In genomic region chr11:102763440-102763839, GRCh38 we compare ENCODE assay signal across 21 cellular contexts. TPM values are rescaled to one million over a fixed set of nuclear protein-coding genes. Genes with fewer than 3 reads are reported as not detected.
DNase-seq lines count a peak whose midpoint lies in the region; ATAC-seq, FAIRE-seq and TF ChIP-seq lines count a peak whose summit lies in the region.
"Had no signal": no experiment of that assay in that cellular context is flagged by ENCODE, and none has a peak within 500 bp of the region (broad histone marks: within the 10 kb centered on the region; RNA-seq: fewer than 3 reads in every experiment).

No MANE protein-coding gene starts in this region.

- H3K9ac ChIP-seq in IMR-90 (ENCODE audit: low read depth, low read length) (no peak overlapping the region), mesenchymal stem cell (ENCODE audit: low read length) (no peak overlapping the region)

- no peak for FAIRE-seq in bronchial epithelial cell (lab: Jason Lieb, UNC)
- FAIRE-seq: small intestine had no signal

- H3K4ac ChIP-seq in IMR-90 (ENCODE audit: low read depth, low read length) (peak overlapping the region; percentile 37), mesenchymal stem cell (ENCODE audit: low read depth in 1 of 2, low read length in 2 of 2) (no peak overlapping the region)

- in situ Hi-C loops in IMR-90 (cut with MboI; ENCODE audit: low sequenced_read_pairs), result no loop called here

- H3K4me1 ChIP-seq in IMR-90 (ENCODE audit: control insufficient read depth, insufficient read depth, low read length) (0 out of 2 replicates have a peak, but pooled peaks cover 2% of the 10 kb centered on the region), mesenchymal stem cell (ENCODE audit: control insufficient read depth, insufficient read depth, low read depth, low read length) (peaks cover 5% of the 10 kb centered on the region)
- H3K4me1 ChIP-seq: testis had no signal

- no peaks in the 10 kb centered on the region for H4K20me1 ChIP-seq in IMR-90 (ENCODE audit: insufficient read depth, low read length)

- H2AK9ac ChIP-seq in IMR-90 (replicated peaks; ENCODE audit: low read depth, low read length, poor library complexity), result no peak overlapping the region

- H3K27ac ChIP-seq in IMR-90 (ENCODE audit: insufficient read depth, low read length) (no peak overlapping the region), mesenchymal stem cell (ENCODE audit: low read length, poor library complexity, severe bottlenecking) (no peak overlapping the region)
- H3K27ac ChIP-seq: hepatocyte, left ventricle myocardium inferior, testis had no signal

- no TSS peak for BruUV-seq in IMR-90 (replicated peaks; lab: Mats Ljungman, UMichigan)

- TF ChIP-seq POLR2A in IMR-90 (IDR thresholded peaks at IDR 0.05; ENCODE audit: low read depth, low read length), result no peak

- no peak overlapping the region for H4K91ac ChIP-seq in IMR-90 (ENCODE audit: insufficient read depth, low read depth, low read length)
- no peak overlapping the region for H4K91ac ChIP-seq in mesenchymal stem cell (ENCODE audit: low read length)

- no peaks in the 10 kb centered on the region; the same call in 1 of the 2 replicates for H3K27me3 ChIP-seq in IMR-90 (ENCODE audit: control insufficient read depth, insufficient read depth, low read length)
- H3K27me3 ChIP-seq in bronchial epithelial cell (ENCODE audit: control insufficient read depth, insufficient read depth, low read length), result no peaks in the 10 kb centered on the region
- H3K27me3 ChIP-seq in mesenchymal stem cell (ENCODE audit: control insufficient read depth in 1 of 2, insufficient read depth in 1 of 2, low read length in 2 of 2), result no peaks in the 10 kb centered on the region
- H3K27me3 ChIP-seq: hepatocyte, testis had no signal

- H3K56ac ChIP-seq in IMR-90 (ENCODE audit: extremely low read depth, insufficient read depth, low read length), result no peak overlapping the region

- peak overlapping the region in 1 of 2 experiments; percentile 34 for H2BK12ac ChIP-seq in mesenchymal stem cell (ENCODE audit: low read length in 2 of 2)

- H2BK15ac ChIP-seq in IMR-90 (ENCODE audit: low read depth, low read length), result 0 out of 3 replicates have a peak overlapping the region, but pooled peaks have one; percentile 15
- no peak overlapping the region for H2BK15ac ChIP-seq in mesenchymal stem cell (ENCODE audit: low read depth, poor library complexity, severe bottlenecking)

- H3K79me1 ChIP-seq in IMR-90 (ENCODE audit: low read depth in 1 of 2, low read length in 2 of 2), result no peaks in the 10 kb centered on the region
- no peaks in the 10 kb centered on the region for H3K79me1 ChIP-seq in mesenchymal stem cell (replicated peaks; ENCODE audit: low read length, poor library complexity, severe bottlenecking)

- ATAC-seq in IMR-90 (ENCODE audit: low read depth) (no peak), GM19035 (IDR thresholded peaks at IDR 0.05; ENCODE audit: unreplicated experiment) (no peak), GM19452 (IDR thresholded peaks at IDR 0.05; ENCODE audit: unreplicated experiment) (no peak)
- ATAC-seq: naive thymus-derived CD8-positive, alpha-beta T cell had no signal

- CTCF ChIA-PET in IMR-90 (lab: Yijun Ruan, JAX), result no interaction called here

- TF ChIP-seq CTCF in IMR-90 (conservative IDR thresholded peaks at IDR 0.05; ENCODE audit: low read depth, low read length), result no peak
- no peak for TF ChIP-seq CTCF in bronchial epithelial cell (IDR thresholded peaks at IDR 0.05; ENCODE audit: insufficient read depth, low read length, severe bottlenecking)

- H3K18ac ChIP-seq in IMR-90 (ENCODE audit: low read depth, low read length), result no peak overlapping the region
- peak overlapping the region in 1 of 2 experiments; percentile 28 for H3K18ac ChIP-seq in mesenchymal stem cell (ENCODE audit: low read depth in 1 of 2, low read length in 2 of 2)

- no peaks in the 10 kb centered on the region for H3K36me3 ChIP-seq in IMR-90 (ENCODE audit: control insufficient read depth, insufficient read depth, low read length)
- no peaks in the 10 kb centered on the region for H3K36me3 ChIP-seq in bronchial epithelial cell (ENCODE audit: control insufficient read depth, insufficient read depth, low read length)
- no peaks in the 10 kb centered on the region for H3K36me3 ChIP-seq in mesenchymal stem cell (ENCODE audit: control insufficient read depth in 1 of 2, insufficient read depth in 2 of 2, low read depth in 1 of 2, low read length in 2 of 2)
- H3K36me3 ChIP-seq: left ventricle myocardium inferior had no signal

- H3K23ac ChIP-seq in IMR-90 (ENCODE audit: low read depth, low read length) (no peak overlapping the region), mesenchymal stem cell (ENCODE audit: low read length in 2 of 2) (no peak overlapping the region)

- H3K9me3 ChIP-seq in IMR-90 (ENCODE audit: control insufficient read depth, insufficient read depth, low read length) (no peaks in the 10 kb centered on the region), mesenchymal stem cell (ENCODE audit: control insufficient read depth, low read length) (no peaks in the 10 kb centered on the region)
- H3K9me3 ChIP-seq: left ventricle myocardium inferior, testis had no signal

- H3K4me2 ChIP-seq in IMR-90 (ENCODE audit: low read depth, low read length), result no peak overlapping the region
- no peak overlapping the region for H3K4me2 ChIP-seq in mesenchymal stem cell (ENCODE audit: low read length, poor library complexity, severe bottlenecking)
- H3K4me2 ChIP-seq: hepatocyte had no signal

- intact Hi-C loops in IMR-90 (cut with micrococcal nuclease), result no loop called here

- H3K9me1 ChIP-seq in IMR-90 (ENCODE audit: insufficient read depth, low read length), result no peaks in the 10 kb centered on the region

- POLR2A ChIA-PET in IMR-90 (lab: Charles Lee; ENCODE audit: unreplicated experiment), result no interaction called here

- H4K5ac ChIP-seq in IMR-90 (ENCODE audit: low read depth, low read length), result no peak overlapping the region

- H2AFZ ChIP-seq in IMR-90 (replicated peaks; ENCODE audit: low read length, poor library complexity) (no peak overlapping the region), mesenchymal stem cell (ENCODE audit: low read depth, low read length) (no peak overlapping the region)
- H2AFZ ChIP-seq: hepatocyte had no signal

- DNase-seq in ELR (ENCODE audit: low read depth), result peak; percentile 85
- DNase-seq in IMR-90, result peak; percentile 28
- DNase-seq in bronchial epithelial cell (ENCODE audit: low read depth), result peak; percentile 94
- DNase-seq in mesenchymal stem cell, result no peak
- no peak for DNase-seq in activated CD4-positive, CD25-positive, alpha-beta regulatory T cell (lab: John Stamatoyannopoulos, UW)
- DNase-seq: activated CD4-positive, alpha-beta memory T cell treated with anti-CD3 and anti-CD28 coated beads, Interleukin-2, amount 10 ng/mL, durations not matched to agents 7 days and 5 days; activated naive CD8-positive, alpha-beta T cell treated with anti-CD3 and anti-CD28 coated beads for 36 hours; foreskin fibroblast; Kasumi-1; left ventricle myocardium inferior; naive thymus-derived CD8-positive, alpha-beta T cell; NCI-H1930; occipital lobe; small intestine; stimulated activated CD4-positive, alpha-beta T cell treated with anti-CD3 and anti-CD28 coated beads, Interleukin-2, amount 100 ng/mL, for 24 hours; testis had no signal

- H2AK5ac ChIP-seq in IMR-90 (ENCODE audit: low read depth, low read length) (no peak overlapping the region; the same call in 1 of the 2 replicates), mesenchymal stem cell (ENCODE audit: low read length, severe bottlenecking) (peak overlapping the region; percentile 8)

- H3K14ac ChIP-seq in IMR-90 (replicated peaks; ENCODE audit: low read depth, low read length), result no peak overlapping the region; the same call in 1 of the 2 replicates
- H3K14ac ChIP-seq in mesenchymal stem cell (ENCODE audit: low read length in 2 of 2), result no peak overlapping the region

- H4K8ac ChIP-seq in IMR-90 (ENCODE audit: low read depth in 2 of 2, low read length in 2 of 2), result no peak overlapping the region
- no peak overlapping the region for H4K8ac ChIP-seq in mesenchymal stem cell (ENCODE audit: low read length)

- dilution Hi-C loops in IMR-90 (cut with HindIII; ENCODE audit: low sequenced_read_pairs, unreplicated experiment), result no loop called here

- no peak overlapping the region for H2BK120ac ChIP-seq in IMR-90 (ENCODE audit: low read depth, low read length)
- no peak overlapping the region for H2BK120ac ChIP-seq in mesenchymal stem cell (ENCODE audit: low read depth, low read length)

- H3K4me3 ChIP-seq in IMR-90 (ENCODE audit: insufficient read depth, low read depth, low read length) (no peak overlapping the region), bronchial epithelial cell (ENCODE audit: low read depth, low read length) (no peak overlapping the region), mesenchymal stem cell (ENCODE audit: insufficient read depth in 1 of 2, low read depth in 1 of 2, low read length in 2 of 2) (no peak overlapping the region)
- H3K4me3 ChIP-seq: hepatocyte, left ventricle myocardium inferior, testis had no signal

- H2BK20ac ChIP-seq in IMR-90 (ENCODE audit: low read depth, low read length), result no peak overlapping the region

- WGBS in IMR-90 (ENCODE audit: extremely low coverage in 2 of 2, insufficient read length in 1 of 2), 2 experiments, result no CpG with 5 or more reads among the region's 2 CpGs
- WGBS in mesenchymal stem cell, result 40% methylated on average over 2 of the region's 2 CpGs

- H2BK5ac ChIP-seq in IMR-90 (ENCODE audit: low read depth, low read length, poor library complexity, severe bottlenecking) (no peak overlapping the region), mesenchymal stem cell (ENCODE audit: low read depth, low read length, poor library complexity, severe bottlenecking) (no peak overlapping the region)

- no peak for TF ChIP-seq RAD21 in IMR-90 (IDR thresholded peaks at IDR 0.05; ENCODE audit: low read length)

RNA-seq across cellular contexts. Expression of gene MMP10, which starts 17.0 kb away (rescaled TPM):
- total RNA-seq in IMR-90 (2012; rRNA removed) (not detected in 2 replicates), bronchial epithelial cell (4.2 and 4.9 TPM in 2 replicates)
- polyA plus RNA-seq in IMR-90 (2012; rRNA removed), result not detected in 2 replicates
- polyA plus RNA-seq in IMR-90 (2012; cell fraction: cytosol; rRNA removed), result not detected in 2 replicates
- not detected in 2 replicates for polyA plus RNA-seq in IMR-90 (2012; cell fraction: nucleus; rRNA removed; ENCODE audit: low replicate concordance)
- 0.44 TPM for polyA plus RNA-seq in mesenchymal stem cell (2013, experiment 1 of 2)
- polyA plus RNA-seq in mesenchymal stem cell (2013, experiment 2 of 2), result 0.47 TPM
- total RNA-seq: activated naive CD8-positive, alpha-beta T cell treated with anti-CD3 and anti-CD28 coated beads for 36 hours; cerebellum; left ventricle myocardium inferior; mesothelial cell of epicardium; naive thymus-derived CD8-positive, alpha-beta T cell; occipital lobe had no signal
- polyA plus RNA-seq: naive thymus-derived CD8-positive, alpha-beta T cell had no signal

RNA-seq across cellular contexts. Expression of gene MMP1, which starts 34.5 kb away (rescaled TPM):
- total RNA-seq in IMR-90 (2012; rRNA removed) (245 and 246 TPM in 2 replicates), bronchial epithelial cell (68.1 and 168 TPM in 2 replicates)
- 155 and 166 TPM in 2 replicates for polyA plus RNA-seq in IMR-90 (2012; rRNA removed)
- 30.1 and 60.9 TPM in 2 replicates for polyA plus RNA-seq in IMR-90 (2012; cell fraction: cytosol; rRNA removed)
- polyA plus RNA-seq in IMR-90 (2012; cell fraction: nucleus; rRNA removed; ENCODE audit: low replicate concordance), result 9.4 and 51.9 TPM in 2 replicates
- 183 TPM for polyA plus RNA-seq in mesenchymal stem cell (2013, experiment 1 of 2)
- polyA plus RNA-seq in mesenchymal stem cell (2013, experiment 2 of 2), result 181 TPM
- total RNA-seq: activated CD4-positive, alpha-beta memory T cell treated with anti-CD3 and anti-CD28 coated beads, Interleukin-2, amount 10 ng/mL, durations not matched to agents 7 days and 5 days; activated naive CD8-positive, alpha-beta T cell treated with anti-CD3 and anti-CD28 coated beads for 36 hours; cerebellum; left ventricle myocardium inferior; naive thymus-derived CD8-positive, alpha-beta T cell; occipital lobe had no signal
- polyA plus RNA-seq: naive thymus-derived CD8-positive, alpha-beta T cell had no signal

RNA-seq across cellular contexts. Expression of gene MMP8, which starts 38.7 kb away (rescaled TPM):
- total RNA-seq in IMR-90 (2012; rRNA removed) (under 0.01 and 0.18 TPM in 2 replicates), bronchial epithelial cell (not detected in 2 replicates)
- polyA plus RNA-seq in IMR-90 (2012; rRNA removed), result 0.05 and 0.11 TPM in 2 replicates
- 0.02 TPM in 2 replicates for polyA plus RNA-seq in IMR-90 (2012; cell fraction: cytosol; rRNA removed)
- 0.15 TPM in 1 of 2 replicates, not detected in the other for polyA plus RNA-seq in IMR-90 (2012; cell fraction: nucleus; rRNA removed; ENCODE audit: low replicate concordance)
- polyA plus RNA-seq in mesenchymal stem cell (2013, experiment 1 of 2), result 0.03 TPM
- 0.01 TPM for polyA plus RNA-seq in mesenchymal stem cell (2013, experiment 2 of 2)
- total RNA-seq: activated CD4-positive, alpha-beta memory T cell treated with anti-CD3 and anti-CD28 coated beads, Interleukin-2, amount 10 ng/mL, durations not matched to agents 7 days and 5 days; left ventricle myocardium inferior; mesothelial cell of epicardium; naive thymus-derived CD8-positive, alpha-beta T cell had no signal
- polyA plus RNA-seq: hepatocyte; naive thymus-derived CD8-positive, alpha-beta T cell had no signal

RNA-seq across cellular contexts. Expression of gene MMP27, which starts 57.9 kb away (rescaled TPM):
- total RNA-seq in IMR-90 (2012; rRNA removed) (not detected in 2 replicates), bronchial epithelial cell (not detected in 2 replicates)
- not detected in 2 replicates for polyA plus RNA-seq in IMR-90 (2012; rRNA removed)
- polyA plus RNA-seq in IMR-90 (2012; cell fraction: cytosol; rRNA removed), result not detected in 2 replicates
- not detected in 2 replicates for polyA plus RNA-seq in IMR-90 (2012; cell fraction: nucleus; rRNA removed; ENCODE audit: low replicate concordance)
- not detected for polyA plus RNA-seq in mesenchymal stem cell (2013, experiment 1 of 2)
- polyA plus RNA-seq in mesenchymal stem cell (2013, experiment 2 of 2), result not detected
- total RNA-seq: activated CD4-positive, alpha-beta memory T cell treated with anti-CD3 and anti-CD28 coated beads, Interleukin-2, amount 10 ng/mL, durations not matched to agents 7 days and 5 days; activated naive CD8-positive, alpha-beta T cell treated with anti-CD3 and anti-CD28 coated beads for 36 hours; cerebellum; hepatocyte; left ventricle myocardium inferior; mesothelial cell of epicardium; naive thymus-derived CD8-positive, alpha-beta T cell; occipital lobe; testis had no signal
- polyA plus RNA-seq: hepatocyte; naive thymus-derived CD8-positive, alpha-beta T cell had no signal

Comparison
In these comparisons a context has a peak if more than half of its experiments do, and no peak if none do; other contexts are left out.
1. DNase-seq: peak in ELR (single experiment), IMR-90 (single experiment) and bronchial epithelial cell (single experiment); none in mesenchymal stem cell (single experiment) and activated CD4-positive, CD25-positive, alpha-beta regulatory T cell (0 of 4).